Comparison of ENCODE assay signal across 1 cellular context in the genomic region with DNA sequence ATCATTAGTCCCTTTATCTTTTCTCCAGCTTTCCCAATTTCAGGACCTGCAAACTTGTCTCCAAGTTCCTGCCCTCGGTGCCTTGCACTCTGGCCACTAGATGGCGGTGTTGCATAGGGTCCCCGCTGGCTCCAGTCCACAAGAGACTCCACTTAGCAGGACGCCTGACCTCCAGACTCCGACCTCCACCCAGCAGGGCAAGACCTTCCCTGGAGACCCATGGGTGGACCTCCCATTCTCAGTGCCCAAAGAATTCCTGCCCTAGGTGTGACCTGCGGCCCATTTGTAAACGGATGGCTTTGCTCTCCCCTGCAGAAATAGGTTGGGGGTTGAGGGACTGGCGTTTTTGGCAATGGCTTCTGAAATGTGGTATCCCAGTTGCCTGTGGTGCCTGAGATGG.
TF ChIP-seq lines count a peak whose summit lies in the region.

No MANE protein-coding gene starts in this region.

TF ChIP-seq in HEK293, 187 proteins besides CTCF, POLR2A, EP300 and RAD21 (continued from another document):
- no peak for TF ChIP-seq ZNF747 (tag by site-specific recombination; IDR thresholded peaks at IDR 0.05)
- TF ChIP-seq SP7 (tag by site-specific recombination; IDR thresholded peaks at IDR 0.05) = 0 out of 2 replicates have a peak, but pooled peaks have one; percentile 22
- TF ChIP-seq ZNF248 (tag by site-specific recombination; IDR thresholded peaks at IDR 0.05) = no peak
- TF ChIP-seq, protein P1, sequence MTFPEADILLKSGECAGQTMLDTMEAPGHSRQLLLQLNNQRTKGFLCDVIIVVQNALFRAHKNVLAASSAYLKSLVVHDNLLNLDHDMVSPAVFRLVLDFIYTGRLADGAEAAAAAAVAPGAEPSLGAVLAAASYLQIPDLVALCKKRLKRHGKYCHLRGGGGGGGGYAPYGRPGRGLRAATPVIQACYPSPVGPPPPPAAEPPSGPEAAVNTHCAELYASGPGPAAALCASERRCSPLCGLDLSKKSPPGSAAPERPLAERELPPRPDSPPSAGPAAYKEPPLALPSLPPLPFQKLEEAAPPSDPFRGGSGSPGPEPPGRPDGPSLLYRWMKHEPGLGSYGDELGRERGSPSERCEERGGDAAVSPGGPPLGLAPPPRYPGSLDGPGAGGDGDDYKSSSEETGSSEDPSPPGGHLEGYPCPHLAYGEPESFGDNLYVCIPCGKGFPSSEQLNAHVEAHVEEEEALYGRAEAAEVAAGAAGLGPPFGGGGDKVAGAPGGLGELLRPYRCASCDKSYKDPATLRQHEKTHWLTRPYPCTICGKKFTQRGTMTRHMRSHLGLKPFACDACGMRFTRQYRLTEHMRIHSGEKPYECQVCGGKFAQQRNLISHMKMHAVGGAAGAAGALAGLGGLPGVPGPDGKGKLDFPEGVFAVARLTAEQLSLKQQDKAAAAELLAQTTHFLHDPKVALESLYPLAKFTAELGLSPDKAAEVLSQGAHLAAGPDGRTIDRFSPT (tag by site-specific recombination; IDR thresholded peaks at IDR 0.05) = no peak
- TF ChIP-seq ZNF707 (tag by site-specific recombination; IDR thresholded peaks at IDR 0.05) = no peak
- TF ChIP-seq, protein P2, sequence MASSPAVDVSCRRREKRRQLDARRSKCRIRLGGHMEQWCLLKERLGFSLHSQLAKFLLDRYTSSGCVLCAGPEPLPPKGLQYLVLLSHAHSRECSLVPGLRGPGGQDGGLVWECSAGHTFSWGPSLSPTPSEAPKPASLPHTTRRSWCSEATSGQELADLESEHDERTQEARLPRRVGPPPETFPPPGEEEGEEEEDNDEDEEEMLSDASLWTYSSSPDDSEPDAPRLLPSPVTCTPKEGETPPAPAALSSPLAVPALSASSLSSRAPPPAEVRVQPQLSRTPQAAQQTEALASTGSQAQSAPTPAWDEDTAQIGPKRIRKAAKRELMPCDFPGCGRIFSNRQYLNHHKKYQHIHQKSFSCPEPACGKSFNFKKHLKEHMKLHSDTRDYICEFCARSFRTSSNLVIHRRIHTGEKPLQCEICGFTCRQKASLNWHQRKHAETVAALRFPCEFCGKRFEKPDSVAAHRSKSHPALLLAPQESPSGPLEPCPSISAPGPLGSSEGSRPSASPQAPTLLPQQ (tag by site-specific recombination; IDR thresholded peaks at IDR 0.05) = peak; percentile 23; the same call in 1 of the 2 replicates
- TF ChIP-seq ZSCAN30 (tag by site-specific recombination; IDR thresholded peaks at IDR 0.05) = peak; percentile 77; the same call in 1 of the 2 replicates
- TF ChIP-seq ZNF140 (tag by site-specific recombination; IDR thresholded peaks at IDR 0.05) = no peak
- peak; percentile 65; the same call in 1 of the 2 replicates for TF ChIP-seq ZIC2 (tag by site-specific recombination; IDR thresholded peaks at IDR 0.05)
- TF ChIP-seq, protein P3, sequence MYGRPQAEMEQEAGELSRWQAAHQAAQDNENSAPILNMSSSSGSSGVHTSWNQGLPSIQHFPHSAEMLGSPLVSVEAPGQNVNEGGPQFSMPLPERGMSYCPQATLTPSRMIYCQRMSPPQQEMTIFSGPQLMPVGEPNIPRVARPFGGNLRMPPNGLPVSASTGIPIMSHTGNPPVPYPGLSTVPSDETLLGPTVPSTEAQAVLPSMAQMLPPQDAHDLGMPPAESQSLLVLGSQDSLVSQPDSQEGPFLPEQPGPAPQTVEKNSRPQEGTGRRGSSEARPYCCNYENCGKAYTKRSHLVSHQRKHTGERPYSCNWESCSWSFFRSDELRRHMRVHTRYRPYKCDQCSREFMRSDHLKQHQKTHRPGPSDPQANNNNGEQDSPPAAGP (tag by site-specific recombination; IDR thresholded peaks at IDR 0.05) = peak; percentile 62; the same call in 1 of the 2 replicates
- TF ChIP-seq ZNF654 (tag by site-specific recombination; IDR thresholded peaks at IDR 0.05; ENCODE audit: low read depth) = peak; percentile 99
- TF ChIP-seq ZNF133 (tag by site-specific recombination; IDR thresholded peaks at IDR 0.05) = no peak
- TF ChIP-seq SP3 (tag by site-specific recombination; IDR thresholded peaks at IDR 0.05) = 0 out of 2 replicates have a peak, but pooled peaks have one; percentile 21
- peak; percentile 86 for TF ChIP-seq ZNF2 (tag by site-specific recombination; IDR thresholded peaks at IDR 0.05)
- TF ChIP-seq ZBTB48 (tag by site-specific recombination; IDR thresholded peaks at IDR 0.05) = 0 out of 2 replicates have a peak, but pooled peaks have one; percentile 20
- TF ChIP-seq ZNF223 (tag by site-specific recombination; IDR thresholded peaks at IDR 0.05) = no peak
- peak; percentile 54 for TF ChIP-seq KLF1 (tag by site-specific recombination; IDR thresholded peaks at IDR 0.05)
- 0 out of 2 replicates have a peak, but pooled peaks have one; percentile 60 for TF ChIP-seq ZFP37 (tag by site-specific recombination; IDR thresholded peaks at IDR 0.05)
- no peak; the same call in 1 of the 2 replicates for TF ChIP-seq ZNF391 (tag by site-specific recombination; IDR thresholded peaks at IDR 0.05; ENCODE audit: borderline replicate concordance, low read depth)
TF ChIP-seq in HEK293: peak in this region for 11.
